1 cellular context compared by ENCODE assay signal in genomic region chr18:57657566-57657965, GRCh38.
TF ChIP-seq lines count a peak whose summit lies in the region.

No MANE protein-coding gene starts in this region.

TF ChIP-seq in K562, 482 proteins besides CTCF, POLR2A, EP300 and RAD21 (continued from another document):
- TF ChIP-seq, protein P1, sequence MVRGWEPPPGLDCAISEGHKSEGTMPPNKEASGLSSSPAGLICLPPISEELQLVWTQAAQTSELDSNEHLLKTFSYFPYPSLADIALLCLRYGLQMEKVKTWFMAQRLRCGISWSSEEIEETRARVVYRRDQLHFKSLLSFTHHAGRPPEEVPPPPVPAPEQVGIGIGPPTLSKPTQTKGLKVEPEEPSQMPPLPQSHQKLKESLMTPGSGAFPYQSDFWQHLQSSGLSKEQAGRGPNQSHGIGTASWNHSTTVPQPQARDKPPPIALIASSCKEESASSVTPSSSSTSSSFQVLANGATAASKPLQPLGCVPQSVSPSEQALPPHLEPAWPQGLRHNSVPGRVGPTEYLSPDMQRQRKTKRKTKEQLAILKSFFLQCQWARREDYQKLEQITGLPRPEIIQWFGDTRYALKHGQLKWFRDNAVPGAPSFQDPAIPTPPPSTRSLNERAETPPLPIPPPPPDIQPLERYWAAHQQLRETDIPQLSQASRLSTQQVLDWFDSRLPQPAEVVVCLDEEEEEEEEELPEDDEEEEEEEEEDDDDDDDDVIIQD (CRISPR knock-in tag; IDR thresholded peaks at IDR 0.05) = no peak
